Comparison of ENCODE assay signal across 9 cellular contexts in genomic region chr17:17675925-17676534, GRCh38. TPM values are rescaled to one million over a fixed set of nuclear protein-coding genes. Genes with fewer than 3 reads are reported as not detected.
DNase-seq lines count a peak whose midpoint lies in the region; ATAC-seq and TF ChIP-seq lines count a peak whose summit lies in the region.
"Had no signal": no experiment of that assay in that cellular context is flagged by ENCODE, and none has a peak within 500 bp of the region (broad histone marks: within the 10 kb centered on the region; RNA-seq: fewer than 3 reads in every experiment).

No MANE protein-coding gene starts in this region.

- ATAC-seq in activated T-helper 17 cell treated with anti-CD3 and anti-CD28 coated beads, Interleukin-2, amount 50 U/mL, for 72 hours (replicated peaks), result peak; percentile 9
- ATAC-seq in naive B cell (ENCODE audit: low read depth in 2 of 2) (peak in 1 of 2 donors; percentile 3), GM19328 (IDR thresholded peaks at IDR 0.05; ENCODE audit: unreplicated experiment) (no peak), GM18517 (IDR thresholded peaks at IDR 0.05; ENCODE audit: unreplicated experiment) (no peak)

- no peaks in the 10 kb centered on the region for H3K27me3 ChIP-seq in GM06990 (replicated peaks; ENCODE audit: control insufficient read depth, insufficient read depth, low read length)

- peak overlapping the region in 2 of 4 donors; percentile 48 to 69 for H3K4me3 Mint-ChIP-seq in IgD-negative memory B cell
- peak overlapping the region; percentile 16 for H3K4me3 Mint-ChIP-seq in activated T-helper 17 cell treated with anti-CD3 and anti-CD28 coated beads, Interleukin-2, amount 50 U/mL, for 72 hours
- H3K4me3 Mint-ChIP-seq in naive B cell, result peak overlapping the region in 2 of 8 donors; percentile 9 to 56

- H3K36me3 ChIP-seq in GM06990 (ENCODE audit: control insufficient read depth, insufficient read depth, low read length), result no peaks in the 10 kb centered on the region

- H3K4me3 ChIP-seq in GM06990 (replicated peaks; ENCODE audit: low read depth, low read length), result no peak overlapping the region
- H3K4me3 ChIP-seq: coronary artery had no signal

- H3K36me3 Mint-ChIP-seq in IgD-negative memory B cell, result no peaks in the 10 kb centered on the region
- no peaks in the 10 kb centered on the region for H3K36me3 Mint-ChIP-seq in activated T-helper 17 cell treated with anti-CD3 and anti-CD28 coated beads, Interleukin-2, amount 50 U/mL, for 72 hours (ENCODE audit: low read depth)
- H3K36me3 Mint-ChIP-seq in naive B cell, result no peaks in the 10 kb centered on the region

- H3K27ac Mint-ChIP-seq in IgD-negative memory B cell, result peak overlapping the region in 2 of 3 donors; percentile 69 to 84
- H3K27ac Mint-ChIP-seq in activated T-helper 17 cell treated with anti-CD3 and anti-CD28 coated beads, Interleukin-2, amount 50 U/mL, for 72 hours, result peak overlapping the region; percentile 34
- H3K27ac Mint-ChIP-seq in naive B cell, result peak overlapping the region in 5 of 6 donors; percentile 15 to 75 (median 39)

- H3K27me3 Mint-ChIP-seq in IgD-negative memory B cell (peaks cover 5% of the 10 kb centered on the region), naive B cell (peaks cover 4 to 10% (median 7%) of the 10 kb centered on the region in 3 donors)
- no peaks in the 10 kb centered on the region for H3K27me3 Mint-ChIP-seq in activated T-helper 17 cell treated with anti-CD3 and anti-CD28 coated beads, Interleukin-2, amount 50 U/mL, for 72 hours

- H3K9me3 Mint-ChIP-seq in IgD-negative memory B cell (no peaks in the 10 kb centered on the region), naive B cell (no peaks in the 10 kb centered on the region)
- H3K9me3 Mint-ChIP-seq in activated T-helper 17 cell treated with anti-CD3 and anti-CD28 coated beads, Interleukin-2, amount 50 U/mL, for 72 hours, result no peaks in the 10 kb centered on the region

- DNase-seq in GM06990 (ENCODE audit: extremely low read depth, insufficient read length), result peak; percentile 49
- no peak for DNase-seq in naive B cell
- DNase-seq in SHP77 treated with DMSO at 0.1 percent for 48 hours (lab: John Stamatoyannopoulos, UW), result no peak
- DNase-seq: stimulated activated CD4-positive, alpha-beta T cell treated with anti-CD3 and anti-CD28 coated beads, Interleukin-4, amount 100 ng/mL, for 1 hour had no signal

- H3K4me1 Mint-ChIP-seq in IgD-negative memory B cell (peaks cover 13 to 28% (median 17%) of the 10 kb centered on the region in 3 donors), naive B cell (peaks cover 16 to 28% (median 21%) of the 10 kb centered on the region in 3 donors)
- peaks cover 10% of the 10 kb centered on the region for H3K4me1 Mint-ChIP-seq in activated T-helper 17 cell treated with anti-CD3 and anti-CD28 coated beads, Interleukin-2, amount 50 U/mL, for 72 hours

- no peak for TF ChIP-seq CTCF in GM06990 (IDR thresholded peaks at IDR 0.05; ENCODE audit: insufficient read depth, low read length, poor library complexity, severe bottlenecking)

RNA-seq across cellular contexts. Expression of gene RAI1, which starts 5.2 kb away (rescaled TPM):
- polyA plus RNA-seq in IgD-negative memory B cell, result 3.0 TPM
- 10 to 100 TPM in 1 of 2 donors, 1 to 10 TPM in 1; 7.0 to 16.0 TPM for total RNA-seq in activated T-helper 17 cell treated with anti-CD3 and anti-CD28 coated beads, Interleukin-2, amount 50 U/mL, for 72 hours
- 1 to 10 TPM; 1.9 to 3.8 (median 2.6) TPM for polyA plus RNA-seq in naive B cell (ENCODE audit: low read depth in 6 of 6)
